Comparison of ENCODE assay signal across 1 cellular context in the genomic region with DNA sequence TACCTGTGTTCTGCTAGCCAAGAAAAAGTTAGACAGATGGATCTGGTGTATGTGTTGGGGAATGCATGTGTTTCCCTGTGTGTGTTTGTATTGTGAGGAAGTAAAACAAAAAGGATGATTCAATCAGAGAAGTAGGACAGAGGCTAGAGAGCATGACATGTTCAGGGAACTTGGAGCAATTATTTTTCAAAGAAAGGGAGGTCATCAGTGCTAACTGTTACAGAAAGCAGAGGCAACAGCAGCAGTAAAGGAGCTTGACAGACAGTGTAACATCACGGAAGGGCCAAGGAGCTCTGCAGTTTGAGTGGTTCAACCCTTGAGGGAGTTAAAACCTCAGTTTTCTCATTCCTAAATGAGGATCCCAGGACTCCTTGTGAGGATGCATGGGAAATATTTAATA.
A peak's percentile ranks its signal among the peaks of the same experiment; 100 is the strongest.
TF ChIP-seq lines count a peak whose summit lies in the region.

No MANE protein-coding gene starts in this region.

TF ChIP-seq in HepG2, 621 proteins besides CTCF, POLR2A, EP300 and RAD21:
- TF ChIP-seq SMYD3 (CRISPR knock-in tag; IDR thresholded peaks at IDR 0.05) (no peak), RARA (CRISPR knock-in tag; IDR thresholded peaks at IDR 0.05) (0 out of 2 replicates have a peak, but pooled peaks have one; percentile 14)
